12 cellular contexts compared by ENCODE assay signal in genomic region chr6:156957931-156958547, GRCh38.
A peak's percentile ranks its signal among the peaks of the same experiment; 100 is the strongest.
DNase-seq lines count a peak whose midpoint lies in the region; ATAC-seq, FAIRE-seq and TF ChIP-seq lines count a peak whose summit lies in the region.
"Had no signal": no experiment of that assay in that cellular context is flagged by ENCODE, and none has a peak within 500 bp of the region (broad histone marks: within the 10 kb centered on the region; RNA-seq: fewer than 3 reads in every experiment).

No MANE protein-coding gene starts in this region.

- H3K9me3 ChIP-seq in astrocyte (ENCODE audit: insufficient read depth, low read depth, low read length), result no peaks in the 10 kb centered on the region
- H3K9me3 ChIP-seq in subcutaneous abdominal adipose tissue (ENCODE audit: control insufficient read depth in 5 of 5, low read length in 5 of 5), result no peaks in the 10 kb centered on the region
- no peaks in the 10 kb centered on the region for H3K9me3 ChIP-seq in upper lobe of right lung
- H3K9me3 ChIP-seq: mucosa of descending colon, sigmoid colon had no signal

- no peak overlapping the region for H2AFZ ChIP-seq in astrocyte (ENCODE audit: low read depth, low read length)

- peaks cover 59% of the 10 kb centered on the region for H3K4me1 Mint-ChIP-seq in activated T-cell treated with anti-CD3 and anti-CD28 coated beads, Interleukin-2, amount 50 U/mL, for 4 hours (ENCODE audit: low read depth)
- H3K4me1 Mint-ChIP-seq in astrocyte (ENCODE audit: low read depth, unreplicated experiment), result peaks cover 26% of the 10 kb centered on the region
- peaks cover 31 to 76% (median 69%) of the 10 kb centered on the region in 4 donors for H3K4me1 Mint-ChIP-seq in naive thymus-derived CD8-positive, alpha-beta T cell

- H3K27ac ChIP-seq in astrocyte (ENCODE audit: low read depth, low read length) (no peak overlapping the region), subcutaneous abdominal adipose tissue (ENCODE audit: low read depth, low read length) (peak overlapping the region; percentile 76), upper lobe of right lung (no peak overlapping the region)

- H3K36me3 ChIP-seq in astrocyte (ENCODE audit: insufficient read depth, low read length) (no peaks in the 10 kb centered on the region), subcutaneous abdominal adipose tissue (ENCODE audit: control insufficient read depth in 5 of 5, insufficient read depth in 5 of 5, low read length in 5 of 5) (no peaks in the 10 kb centered on the region), upper lobe of right lung (no peaks in the 10 kb centered on the region)
- H3K36me3 ChIP-seq: sigmoid colon had no signal

- H3K27me3 ChIP-seq in astrocyte (ENCODE audit: insufficient read depth, low read length), result no peaks in the 10 kb centered on the region
- no peaks in the 10 kb centered on the region for H3K27me3 ChIP-seq in subcutaneous abdominal adipose tissue (ENCODE audit: control insufficient read depth in 5 of 5, insufficient read depth in 4 of 5, low read length in 5 of 5)
- no peaks in the 10 kb centered on the region for H3K27me3 ChIP-seq in upper lobe of right lung
- H3K27me3 ChIP-seq: sigmoid colon had no signal

- POLR2A ChIA-PET in naive thymus-derived CD8-positive, alpha-beta T cell (lab: Charles Lee), result no interaction called here

- H3K27me3 Mint-ChIP-seq in activated T-cell treated with anti-CD3 and anti-CD28 coated beads, Interleukin-2, amount 50 U/mL, for 4 hours (ENCODE audit: low read depth), result no peaks in the 10 kb centered on the region
- no peaks in the 10 kb centered on the region for H3K27me3 Mint-ChIP-seq in astrocyte (ENCODE audit: low read depth, unreplicated experiment)
- H3K27me3 Mint-ChIP-seq in naive thymus-derived CD8-positive, alpha-beta T cell, result no peaks in the 10 kb centered on the region

- H3K4me3 Mint-ChIP-seq in activated T-cell treated with anti-CD3 and anti-CD28 coated beads, Interleukin-2, amount 50 U/mL, for 4 hours, result no peak overlapping the region
- no peak overlapping the region for H3K4me3 Mint-ChIP-seq in astrocyte (ENCODE audit: unreplicated experiment)
- no peak overlapping the region for H3K4me3 Mint-ChIP-seq in naive thymus-derived CD8-positive, alpha-beta T cell

- peaks cover 89% of the 10 kb centered on the region for H3K79me2 ChIP-seq in astrocyte (ENCODE audit: insufficient read depth, low read length)

- ATAC-seq in activated T-cell treated with anti-CD3 and anti-CD28 coated beads, Interleukin-2, amount 50 U/mL, for 4 hours, result peak; percentile 90 to 94
- ATAC-seq in HG02981 (IDR thresholded peaks at IDR 0.05; ENCODE audit: unreplicated experiment) (peak; percentile 68), upper lobe of right lung (no peak)
- ATAC-seq in naive thymus-derived CD8-positive, alpha-beta T cell, result no peak
- ATAC-seq: mucosa of descending colon had no signal

- H3K27ac Mint-ChIP-seq in astrocyte (ENCODE audit: unreplicated experiment), result no peak overlapping the region
- peak overlapping the region in 1 of 10 donors; percentile 2 for H3K27ac Mint-ChIP-seq in naive thymus-derived CD8-positive, alpha-beta T cell

- intact Hi-C loops in upper lobe of right lung (cut with DNase I), result no loop called here

- peaks cover 4% of the 10 kb centered on the region for H3K36me3 Mint-ChIP-seq in activated T-cell treated with anti-CD3 and anti-CD28 coated beads, Interleukin-2, amount 50 U/mL, for 4 hours (ENCODE audit: insufficient read depth)
- H3K36me3 Mint-ChIP-seq in astrocyte (ENCODE audit: low read depth, unreplicated experiment), result peaks cover 2% of the 10 kb centered on the region
- H3K36me3 Mint-ChIP-seq in naive thymus-derived CD8-positive, alpha-beta T cell, result peaks cover 0 to 4% (median 3%) of the 10 kb centered on the region in 3 donors

- H3K4me3 ChIP-seq in astrocyte (ENCODE audit: insufficient read depth, low read depth, low read length) (no peak overlapping the region), subcutaneous abdominal adipose tissue (ENCODE audit: low read depth in 1 of 5, low read length in 5 of 5) (no peak overlapping the region), upper lobe of right lung (no peak overlapping the region)
- H3K4me3 ChIP-seq: mucosa of descending colon, sigmoid colon had no signal

- DNase-seq in activated T-cell treated with anti-CD3 and anti-CD28 coated beads, Interleukin-2, amount 50 U/mL, for 4 hours, result no peak
- DNase-seq in activated T-cell treated with anti-CD3 and anti-CD28 coated beads for 4 hours, result no peak
- no peak for DNase-seq in astrocyte (ENCODE audit: low read depth)
- no peak for DNase-seq in naive thymus-derived CD8-positive, alpha-beta T cell
- no peak for DNase-seq in glomerular visceral epithelial cell (ENCODE audit: extremely low spot score)
- no peak for DNase-seq in upper lobe of right lung
- DNase-seq: activated CD8-positive, alpha-beta memory T cell treated with anti-CD3 and anti-CD28 coated beads, Interleukin-2, amount 50 U/mL, for 4 hours; mucosa of descending colon; NCI-H510A treated with DMSO at 0.1 percent for 48 hours; sigmoid colon had no signal

- H3K9ac ChIP-seq in astrocyte (ENCODE audit: low read length) (no peak overlapping the region), subcutaneous abdominal adipose tissue (ENCODE audit: low read length in 5 of 5) (no peak overlapping the region)

- H3K9me3 Mint-ChIP-seq in activated T-cell treated with anti-CD3 and anti-CD28 coated beads, Interleukin-2, amount 50 U/mL, for 4 hours, result no peaks in the 10 kb centered on the region
- H3K9me3 Mint-ChIP-seq in astrocyte (ENCODE audit: unreplicated experiment), result no peaks in the 10 kb centered on the region
- no peaks in the 10 kb centered on the region for H3K9me3 Mint-ChIP-seq in naive thymus-derived CD8-positive, alpha-beta T cell

- FAIRE-seq in astrocyte (lab: Jason Lieb, UNC), result no peak

- H3K4me1 ChIP-seq in astrocyte (ENCODE audit: insufficient read depth, low read length) (peaks cover 20% of the 10 kb centered on the region), subcutaneous abdominal adipose tissue (ENCODE audit: control insufficient read depth in 5 of 5, insufficient read depth in 5 of 5, low read length in 5 of 5) (peaks cover 15 to 40% (median 26%) of the 10 kb centered on the region in 5 donors), upper lobe of right lung (peaks cover 29% of the 10 kb centered on the region)

- TF ChIP-seq CTCF in astrocyte (IDR thresholded peaks at IDR 0.05; ENCODE audit: insufficient read depth, low read depth, low read length) (no peak), upper lobe of right lung (IDR thresholded peaks at IDR 0.05) (no peak)

- H4K20me1 ChIP-seq in astrocyte (ENCODE audit: insufficient read depth, low read length), result peaks cover 20% of the 10 kb centered on the region

- H3K4me2 ChIP-seq in astrocyte (ENCODE audit: low read length), result peak overlapping the region; percentile 56

Comparison
In these comparisons a context has a peak if more than half of its experiments do, and no peak if none do; other contexts are left out.
1. ATAC-seq: peak in activated T-cell treated with anti-CD3 and anti-CD28 coated beads, Interleukin-2, amount 50 U/mL, for 4 hours (2 of 2) and HG02981 (single experiment); none in naive thymus-derived CD8-positive, alpha-beta T cell (0 of 2) and upper lobe of right lung (single experiment).